In the genomic region with DNA sequence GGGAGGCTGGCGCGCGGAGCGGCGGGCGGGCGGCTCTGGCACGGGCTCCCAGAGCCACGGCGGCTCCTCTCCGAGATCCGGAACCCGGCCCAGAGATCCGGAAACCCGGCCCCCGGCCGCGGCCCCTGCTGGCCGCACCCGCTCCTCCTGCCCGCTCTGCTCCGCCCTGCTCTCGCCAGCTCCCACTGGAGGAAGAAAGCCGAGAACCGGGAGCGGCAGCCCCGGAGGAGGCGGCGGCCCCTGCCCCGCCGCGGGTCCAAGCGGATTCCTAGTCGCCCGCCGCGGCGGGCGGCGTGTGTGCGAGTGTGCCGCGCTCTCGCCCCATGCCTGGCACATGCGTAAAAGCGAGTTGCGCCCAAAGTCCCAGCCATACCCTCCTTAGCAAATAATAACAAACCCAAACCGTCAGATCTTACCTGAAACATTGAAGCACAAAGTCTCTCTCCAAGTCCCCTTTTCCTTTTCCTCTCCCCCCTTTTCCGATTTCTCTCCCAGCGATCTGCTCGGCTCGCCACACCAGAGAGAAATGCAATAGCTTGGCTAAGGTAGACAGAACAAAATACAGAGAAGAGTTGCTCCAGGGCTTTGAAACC, we compare ENCODE assay signal across 8 cellular contexts.
A peak's percentile ranks its signal among the peaks of the same experiment; 100 is the strongest.
DNase-seq lines count a peak whose midpoint lies in the region; TF ChIP-seq lines count a peak whose summit lies in the region.

No MANE protein-coding gene starts in this region.

- DNase-seq in NCI-H2227 (lab: John Stamatoyannopoulos, UW; ENCODE audit: unreplicated experiment) (peak; percentile 54), NCI-H2227 treated with DMSO at 0.1 percent for 48 hours (lab: John Stamatoyannopoulos, UW) (no peak), H7 (peak; percentile 87), NCI-H1105 treated with DMSO at 0.1 percent for 48 hours (lab: John Stamatoyannopoulos, UW) (peak; percentile 66), WERI-Rb-1 (peak; percentile 57), fibroblast of lung (ENCODE audit: low read depth in 2 of 2) (peak; percentile 61 to 71)

- H3K36me3 ChIP-seq in H7 (replicated peaks; ENCODE audit: control insufficient read depth, insufficient read depth, low read length) (no peaks in the 10 kb centered on the region), WERI-Rb-1 (no peaks in the 10 kb centered on the region), fibroblast of lung (ENCODE audit: control insufficient read depth, insufficient read depth, low read length) (no peaks in the 10 kb centered on the region), mucosa of stomach (ENCODE audit: control insufficient read depth, insufficient read depth, low read length) (no peaks in the 10 kb centered on the region), urinary bladder (ENCODE audit: insufficient read depth) (no peaks in the 10 kb centered on the region)

- H3K27me3 ChIP-seq in H7 (ENCODE audit: control insufficient read depth, insufficient read depth, low read length) = peaks cover 25% of the 10 kb centered on the region
- no peaks in the 10 kb centered on the region for H3K27me3 ChIP-seq in WERI-Rb-1 (ENCODE audit: insufficient read depth, low read depth, severe bottlenecking)
- H3K27me3 ChIP-seq in fibroblast of lung (ENCODE audit: control insufficient read depth, insufficient read depth, low read length) = peaks cover 22% of the 10 kb centered on the region
- no peaks in the 10 kb centered on the region for H3K27me3 ChIP-seq in mucosa of stomach (ENCODE audit: control insufficient read depth, insufficient read depth, low read length)

- H3K4me2 ChIP-seq in fibroblast of lung (ENCODE audit: extremely low read depth, insufficient read depth, low read length) = peak overlapping the region; percentile 98

- H3K9me3 ChIP-seq in WERI-Rb-1 (ENCODE audit: severe bottlenecking) (no peaks in the 10 kb centered on the region), fibroblast of lung (ENCODE audit: control insufficient read depth, insufficient read depth, low read depth, low read length) (no peaks in the 10 kb centered on the region), mucosa of stomach (ENCODE audit: control insufficient read depth, low read length) (no peaks in the 10 kb centered on the region)

- H3K9ac ChIP-seq in fibroblast of lung (ENCODE audit: insufficient read depth, low read length) = no peak overlapping the region
- H3K9ac ChIP-seq in mucosa of stomach (ENCODE audit: low read length) = peak overlapping the region; percentile 84

- H3K4me3 ChIP-seq in H7 (ENCODE audit: insufficient read depth, low read depth, low read length) (peak overlapping the region; percentile 61), WERI-Rb-1 (ENCODE audit: low read depth, low read length) (peak overlapping the region; percentile 91), fibroblast of lung (replicated peaks in 1 of 4; ENCODE audit: control extremely low read depth in 1 of 4, insufficient read depth in 1 of 4, low read depth in 3 of 4, low read length in 4 of 4) (peak overlapping the region; percentile 60 to 85 (median 68)), mucosa of stomach (ENCODE audit: low read length) (peak overlapping the region; percentile 71), urinary bladder (ENCODE audit: low read depth, low read length) (peak overlapping the region; percentile 98)

- under 1% methylated on average over 52 of the region's 52 CpGs for WGBS in urinary bladder

- no peaks in the 10 kb centered on the region for H4K20me1 ChIP-seq in fibroblast of lung (ENCODE audit: control insufficient read depth, extremely low read depth, insufficient read depth, low read length)

- peak overlapping the region; percentile 93 for H3K27ac ChIP-seq in WERI-Rb-1
- no peak overlapping the region for H3K27ac ChIP-seq in fibroblast of lung (ENCODE audit: insufficient read depth, low read length)
- H3K27ac ChIP-seq in urinary bladder (ENCODE audit: low read depth) = no peak overlapping the region

- peak overlapping the region; percentile 83 for H2AFZ ChIP-seq in fibroblast of lung (ENCODE audit: low read length)

- TF ChIP-seq CTCF in WERI-Rb-1 (IDR thresholded peaks at IDR 0.05; ENCODE audit: low read depth, low read length) (no peak), fibroblast of lung (conservative IDR thresholded peaks at IDR 0.05 in 1 of 2, IDR thresholded peaks at IDR 0.05 in 1 of 2; ENCODE audit: low read depth in 1 of 2, low read length in 2 of 2) (peak; percentile 12 to 17)

- no peaks in the 10 kb centered on the region for H3K79me2 ChIP-seq in fibroblast of lung (ENCODE audit: control insufficient read depth, insufficient read depth, low read length)

- H3K4me1 ChIP-seq in fibroblast of lung (ENCODE audit: control insufficient read depth, extremely low read depth, insufficient read depth, low read length) (no peaks in the 10 kb centered on the region), mucosa of stomach (ENCODE audit: control insufficient read depth, insufficient read depth, low read length) (peaks cover 14% of the 10 kb centered on the region), urinary bladder (ENCODE audit: insufficient read depth) (no peaks in the 10 kb centered on the region)
